ENCODE assay signal across 20 cellular contexts in the genomic region with DNA sequence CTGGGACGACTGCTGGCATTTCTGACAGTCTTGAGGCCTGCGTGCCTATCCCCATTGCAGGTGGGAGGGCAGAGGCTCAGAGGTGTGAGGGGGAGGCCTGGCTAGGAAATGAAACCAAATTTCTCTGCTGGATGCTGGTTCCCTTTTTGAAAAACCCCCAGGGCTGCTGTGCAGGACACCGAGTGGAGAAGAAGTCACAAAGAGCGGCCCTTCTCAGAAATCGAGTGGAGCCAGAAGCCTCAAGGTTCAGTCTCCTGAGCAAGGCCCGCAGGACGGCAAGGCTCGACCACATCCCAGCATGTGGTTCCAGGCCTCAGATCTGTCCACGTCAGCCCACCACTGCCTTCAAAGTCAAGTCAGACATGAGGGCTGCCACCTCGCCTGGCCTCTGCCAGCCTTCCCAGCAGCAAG.
DNase-seq lines count a peak whose midpoint lies in the region; ATAC-seq and TF ChIP-seq lines count a peak whose summit lies in the region.
"Had no signal": no experiment of that assay in that cellular context is flagged by ENCODE, and none has a peak within 500 bp of the region (broad histone marks: within the 10 kb centered on the region; RNA-seq: fewer than 3 reads in every experiment).

No MANE protein-coding gene starts in this region.

- H3K4me3 Mint-ChIP-seq in stimulated activated naive CD8-positive, alpha-beta T cell treated with anti-CD3 and anti-CD28 coated beads, Interleukin-15, amount 100 ng/mL, for 72 hours: no peak overlapping the region
- H3K4me3 Mint-ChIP-seq: activated naive CD4-positive, alpha-beta T cell treated with anti-CD3 and anti-CD28 coated beads, Interleukin-2, amount 50 U/mL, for 24 hours; activated T-cell treated with anti-CD3 and anti-CD28 coated beads, Interleukin-2, amount 50 U/mL, for 24 hours; brain had no signal

- peaks cover 0 to 20% of the 10 kb centered on the region in 2 donors for H3K9me3 ChIP-seq in left lung
- H3K9me3 ChIP-seq: gastrocnemius medialis, ovary had no signal

- H3K36me3 ChIP-seq in left lung: no peaks in the 10 kb centered on the region
- H3K36me3 ChIP-seq: gastrocnemius medialis, ovary had no signal

- no peak overlapping the region for H3K4me3 ChIP-seq in left lung
- H3K4me3 ChIP-seq: gastrocnemius medialis, ovary had no signal

- TF ChIP-seq CTCF in left lung (IDR thresholded peaks at IDR 0.05): no peak

- H3K4me1 Mint-ChIP-seq in stimulated activated naive CD8-positive, alpha-beta T cell treated with anti-CD3 and anti-CD28 coated beads, Interleukin-15, amount 100 ng/mL, for 72 hours: peaks cover 24% of the 10 kb centered on the region
- H3K4me1 Mint-ChIP-seq: activated naive CD4-positive, alpha-beta T cell treated with anti-CD3 and anti-CD28 coated beads, Interleukin-2, amount 50 U/mL, for 24 hours had no signal

- H3K4me1 ChIP-seq in left lung: peaks cover 0 to 12% of the 10 kb centered on the region in 2 donors

- peaks cover 10 to 24% of the 10 kb centered on the region in 2 donors for H3K9me3 Mint-ChIP-seq in stimulated activated naive CD8-positive, alpha-beta T cell treated with anti-CD3 and anti-CD28 coated beads, Interleukin-15, amount 100 ng/mL, for 72 hours

- H3K27me3 ChIP-seq in left lung: peaks cover 0 to 23% of the 10 kb centered on the region in 2 donors
- H3K27me3 ChIP-seq: ovary had no signal

- intact Hi-C loops in left lung (cut with DNase I): no loop called here

- H3K27ac ChIP-seq in left lung (no peak overlapping the region), temporal lobe (ENCODE audit: low read depth, low read length) (peak overlapping the region; percentile 30)
- H3K27ac ChIP-seq: 22Rv1, gastrocnemius medialis, ovary had no signal

- ATAC-seq in left lung (peak; percentile 26), GM21786 (IDR thresholded peaks at IDR 0.05; ENCODE audit: unreplicated experiment) (no peak), HG02678 (IDR thresholded peaks at IDR 0.05; ENCODE audit: unreplicated experiment) (no peak)
- ATAC-seq in stimulated activated naive CD8-positive, alpha-beta T cell treated with anti-CD3 and anti-CD28 coated beads, Interleukin-15, amount 100 ng/mL, for 72 hours: no peak
- ATAC-seq: gastrocnemius medialis, HCT116 had no signal

- peaks cover 51% of the 10 kb centered on the region for H3K27me3 Mint-ChIP-seq in stimulated activated naive CD8-positive, alpha-beta T cell treated with anti-CD3 and anti-CD28 coated beads, Interleukin-15, amount 100 ng/mL, for 72 hours

- H3K27ac Mint-ChIP-seq in stimulated activated naive CD8-positive, alpha-beta T cell treated with anti-CD3 and anti-CD28 coated beads, Interleukin-15, amount 100 ng/mL, for 72 hours: no peak overlapping the region
- H3K27ac Mint-ChIP-seq: activated naive CD4-positive, alpha-beta T cell treated with anti-CD3 and anti-CD28 coated beads, Interleukin-2, amount 50 U/mL, for 24 hours; activated T-cell treated with anti-CD3 and anti-CD28 coated beads, Interleukin-2, amount 50 U/mL, for 24 hours; brain had no signal

- peak; percentile 39 for DNase-seq in SKM-1 treated with dmso at 0.1 percent for 144 hours (lab: John Stamatoyannopoulos, UW; ENCODE audit: unreplicated experiment)
- no peak for DNase-seq in SKM-1 (lab: John Stamatoyannopoulos, UW; ENCODE audit: unreplicated experiment)
- peak; percentile 5 for DNase-seq in NOMO-1 treated with dmso at 0.1 percent for 144 hours (lab: John Stamatoyannopoulos, UW; ENCODE audit: unreplicated experiment)
- DNase-seq in left lung: no peak
- no peak for DNase-seq in stimulated activated naive CD8-positive, alpha-beta T cell treated with anti-CD3 and anti-CD28 coated beads, Interleukin-15, amount 100 ng/mL, for 72 hours
- DNase-seq: activated CD4-positive, alpha-beta T cell treated with anti-CD3 and anti-CD28 coated beads, Interleukin-2, amount 50 U/mL, for 4 hours; activated T-cell treated with anti-CD3 and anti-CD28 coated beads, Interleukin-2, amount 50 U/mL, for 24 hours; C1 segment of cervical spinal cord; erythroblast; gastrocnemius medialis; NCI-H2081; ovary; trophoblast cell had no signal

Comparison
In these comparisons a context has a peak if more than half of its experiments do, and no peak if none do; other contexts are left out.
1. DNase-seq: peak in SKM-1 treated with dmso at 0.1 percent for 144 hours (single experiment) and NOMO-1 treated with dmso at 0.1 percent for 144 hours (single experiment); none in SKM-1 (single experiment), left lung (0 of 2) and stimulated activated naive CD8-positive, alpha-beta T cell treated with anti-CD3 and anti-CD28 coated beads, Interleukin-15, amount 100 ng/mL, for 72 hours (0 of 2).